Comparison of ENCODE assay signal across 15 cellular contexts in the genomic region with DNA sequence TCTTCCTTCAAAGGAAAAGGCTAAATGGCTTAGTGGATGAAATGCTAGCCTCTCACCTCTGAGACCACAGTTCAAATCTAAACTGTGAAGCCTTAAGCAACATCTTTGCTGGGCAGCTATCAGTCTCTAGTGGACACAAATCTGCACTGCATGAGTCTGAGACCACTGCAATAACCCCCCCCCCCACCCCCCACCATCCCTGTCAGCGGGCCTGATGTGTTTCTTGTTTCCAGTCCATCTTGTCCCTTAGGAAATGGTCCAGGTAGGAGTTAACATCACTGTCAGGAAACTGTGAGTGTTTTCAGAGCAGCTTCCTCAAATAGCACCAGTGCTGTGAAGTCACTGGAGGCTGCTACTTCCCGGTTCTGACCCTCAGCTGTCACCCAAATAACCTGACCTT.
DNase-seq lines count a peak whose midpoint lies in the region; ATAC-seq and TF ChIP-seq lines count a peak whose summit lies in the region.
"Had no signal": no experiment of that assay in that cellular context is flagged by ENCODE, and none has a peak within 500 bp of the region (broad histone marks: within the 10 kb centered on the region; RNA-seq: fewer than 3 reads in every experiment).

No MANE protein-coding gene starts in this region.

- no peaks in the 10 kb centered on the region for H3K4me1 ChIP-seq in hepatocyte (ENCODE audit: insufficient read depth)

- TF ChIP-seq CTCF in hepatocyte (IDR thresholded peaks at IDR 0.05; ENCODE audit: poor library complexity) = peak; percentile 16

- no peaks in the 10 kb centered on the region for H3K9me3 ChIP-seq in hepatocyte (ENCODE audit: low read depth)
- H3K9me3 ChIP-seq: ovary had no signal

- WGBS in hepatocyte (ENCODE audit: low lambda C conversion rate, missing lambda C conversion rate) = 56% methylated on average over 2 of the region's 2 CpGs

- no peak overlapping the region for H3K27ac ChIP-seq in hepatocyte
- H3K27ac ChIP-seq: cardiac muscle cell, ovary had no signal

- H3K4me3 ChIP-seq in hepatocyte = no peak overlapping the region
- H3K4me3 ChIP-seq: cardiac muscle cell, ovary had no signal

- H3K36me3 ChIP-seq in hepatocyte (replicated peaks; ENCODE audit: insufficient read depth, low read depth) = no peaks in the 10 kb centered on the region
- H3K36me3 ChIP-seq: cardiac muscle cell, ovary had no signal

- no peaks in the 10 kb centered on the region for H4K20me1 ChIP-seq in hepatocyte (ENCODE audit: insufficient read depth, poor library complexity, severe bottlenecking)

- no peak for ATAC-seq in HG03159 (IDR thresholded peaks at IDR 0.05; ENCODE audit: unreplicated experiment)

- in situ Hi-C loops in ACHN (cut with HindIII; ENCODE audit: low pct_ligation_motif_present, low pct_unique_long_range_greater_than_20kb, low sequenced_read_pairs) (no loop called here), SK-MEL-5 (cut with HindIII; ENCODE audit: low pct_unique_long_range_greater_than_20kb, low sequenced_read_pairs) (no loop called here)

- H3K4me2 ChIP-seq in hepatocyte = no peak overlapping the region

- no peaks in the 10 kb centered on the region for H3K27me3 ChIP-seq in hepatocyte
- H3K27me3 ChIP-seq: cardiac muscle cell, ovary had no signal

- DNase-seq in ACHN (peak; percentile 11), HCEC 1CT (peak; percentile 24), SK-MEL-5 (ENCODE audit: low read depth, low spot score) (peak; percentile 6), hepatocyte (ENCODE audit: low spot score) (no peak), putamen (ENCODE audit: low spot score) (no peak), DMS79 (lab: John Stamatoyannopoulos, UW) (no peak), hippocampal formation (lab: John Stamatoyannopoulos, UW) (no peak)
- DNase-seq: activated naive CD4-positive, alpha-beta T cell treated with anti-CD3 and anti-CD28 coated beads for 36 hours; DND-41; hypothalamus; NCI-H1092; NCI-H446; ovary had no signal

- H3K9me2 ChIP-seq in hepatocyte (replicated peaks; ENCODE audit: insufficient read depth) = no peaks in the 10 kb centered on the region

- H3K79me2 ChIP-seq in hepatocyte = no peaks in the 10 kb centered on the region

- no peak overlapping the region for H2AFZ ChIP-seq in hepatocyte

Comparison
In these comparisons a context has a peak if more than half of its experiments do, and no peak if none do; other contexts are left out.
1. DNase-seq: peak in ACHN (single experiment), HCEC 1CT (single experiment) and SK-MEL-5 (single experiment); none in hepatocyte (single experiment), putamen (single experiment), DMS79 (single experiment) and hippocampal formation (0 of 2).